26 cellular contexts compared by ENCODE assay signal in the genomic region with DNA sequence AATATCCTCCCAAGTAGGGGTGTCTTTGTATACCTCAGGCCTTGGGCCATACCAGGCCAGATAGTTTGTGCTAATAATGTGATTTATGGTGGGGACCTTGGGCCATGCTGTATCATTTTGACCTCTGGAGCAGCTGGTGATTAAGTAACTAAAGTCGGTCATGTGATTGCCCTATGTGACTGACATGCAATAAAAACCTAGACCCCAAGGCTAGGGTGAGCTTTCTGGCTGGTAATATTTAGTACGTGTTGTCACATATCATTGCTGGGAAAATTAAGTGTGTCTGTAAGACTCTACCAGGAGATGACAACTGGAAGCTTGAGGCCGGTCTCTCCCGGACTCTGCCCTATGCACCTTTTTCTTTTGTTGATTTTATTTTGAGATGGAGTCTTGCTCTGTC. TPM values are rescaled to one million over a fixed set of nuclear protein-coding genes. Genes with fewer than 3 reads are reported as not detected.
A peak's percentile ranks its signal among the peaks of the same experiment; 100 is the strongest.
DNase-seq lines count a peak whose midpoint lies in the region; ATAC-seq, FAIRE-seq and TF ChIP-seq lines count a peak whose summit lies in the region.
"Had no signal": no experiment of that assay in that cellular context is flagged by ENCODE, and none has a peak within 500 bp of the region (broad histone marks: within the 10 kb centered on the region; RNA-seq: fewer than 3 reads in every experiment).

No MANE protein-coding gene starts in this region.

- ATAC-seq in HepG2: no peak
- no peak for ATAC-seq in GM21367 (IDR thresholded peaks at IDR 0.05; ENCODE audit: unreplicated experiment)
- ATAC-seq in HG02970 (IDR thresholded peaks at IDR 0.05; ENCODE audit: low FRiP score, unreplicated experiment): no peak
- ATAC-seq: CD8-positive, alpha-beta T cell; Panc1 had no signal

- H3K79me2 ChIP-seq in HepG2 (ENCODE audit: insufficient read depth, low read length): no peaks in the 10 kb centered on the region

- H3K9ac ChIP-seq in liver (ENCODE audit: low read depth in 1 of 2, low read length in 2 of 2): peak overlapping the region; percentile 93 to 97
- H3K9ac ChIP-seq in HepG2 (ENCODE audit: insufficient read depth, low read depth, low read length): no peak overlapping the region
- H3K9ac ChIP-seq in kidney (ENCODE audit: low read length in 2 of 2): no peak overlapping the region
- H3K9ac ChIP-seq in skeletal muscle tissue (ENCODE audit: low read depth in 1 of 3, low read length in 3 of 3): peak overlapping the region in 2 of 3 donors; percentile 67 to 89
- H3K9ac ChIP-seq: BLaER1, GM23248 had no signal

- WGBS in liver: 36% methylated on average over 4 of the region's 4 CpGs
- 86% methylated on average over 4 of the region's 4 CpGs for WGBS in HepG2 (ENCODE audit: low lambda C conversion rate)

- DNase-seq in NCI-H82 (lab: John Stamatoyannopoulos, UW) (peak; percentile 2), NCI-H82 treated with DMSO at 0.1 percent for 48 hours (lab: John Stamatoyannopoulos, UW; ENCODE audit: unreplicated experiment) (no peak), HepG2 (ENCODE audit: low spot score) (no peak), kidney (no peak)
- DNase-seq: ACHN; CD8-positive, alpha-beta T cell; DND-41; GM23248; MG63; NCI-H1048; NCI-H1436; NCI-H187 treated with DMSO at 0.1 percent for 48 hours; NCI-H2107; NCI-H2227 treated with DMSO at 0.1 percent for 48 hours; NCI-H510A; NK-92 treated with Interleukin-12 subunit alpha and Interleukin-12 subunit beta, amount 100 ng/mL, for 24 hours; SJCRH30 had no signal

- H3K4me3 ChIP-seq in liver (ENCODE audit: low read depth in 1 of 3, low read length in 3 of 3) (peak overlapping the region; percentile 66 to 76 (median 71)), HepG2 (replicated peaks in 1 of 3; ENCODE audit: insufficient read depth in 1 of 3, low read depth in 2 of 3, low read length in 3 of 3) (no peak overlapping the region), kidney (ENCODE audit: low read length in 2 of 2) (no peak overlapping the region), skeletal muscle tissue (ENCODE audit: low read length in 3 of 3) (peak overlapping the region in 2 of 3 donors; percentile 51 to 73)
- H3K4me3 ChIP-seq: BLaER1, GM23248, HAP-1, MG63, SJCRH30 had no signal

- no peak for TF ChIP-seq POLR2A in HepG2 (IDR thresholded peaks at IDR 0.05; ENCODE audit: insufficient read depth in 1 of 2, low read depth in 2 of 2, low read length in 2 of 2)

- intact Hi-C loops in HepG2 (cut with micrococcal nuclease; ENCODE audit: unreplicated experiment): no loop called here
- intact Hi-C loops in kidney (cut with DNase I): no loop called here

- H3K4me2 ChIP-seq in HepG2 (ENCODE audit: low read depth, low read length): no peak overlapping the region
- H3K4me2 ChIP-seq: BLaER1 had no signal

- peak overlapping the region; percentile 91 to 93 for H3K27ac ChIP-seq in liver (ENCODE audit: low read depth in 1 of 2, low read length in 2 of 2)
- no peak overlapping the region for H3K27ac ChIP-seq in HepG2 (ENCODE audit: extremely low read length, insufficient read depth, low read length)
- H3K27ac ChIP-seq in kidney (ENCODE audit: low read depth in 2 of 2, low read length in 2 of 2): peak overlapping the region; percentile 11 to 13
- H3K27ac ChIP-seq in skeletal muscle tissue (ENCODE audit: low read depth, low read length): peak overlapping the region; percentile 90
- H3K27ac ChIP-seq: 22Rv1, BLaER1, GM23248, SJCRH30 had no signal

- TF ChIP-seq EP300 in HepG2 (IDR thresholded peaks at IDR 0.05; ENCODE audit: low read depth in 2 of 2, low read length in 2 of 2) (no peak), HepG2 (CRISPR knock-in tag; IDR thresholded peaks at IDR 0.05; ENCODE audit: borderline replicate concordance) (no peak)

- TF ChIP-seq RAD21 in liver (IDR thresholded peaks at IDR 0.05): peak in 1 of 2 donors; percentile 43
- TF ChIP-seq RAD21 in HepG2 (CRISPR knock-in tag; IDR thresholded peaks at IDR 0.05): no peak

- TF ChIP-seq CTCF in liver (IDR thresholded peaks at IDR 0.05; ENCODE audit: low read depth, low read length, missing input control): no peak
- no peak for TF ChIP-seq CTCF in HepG2 (CRISPR knock-in tag; IDR thresholded peaks at IDR 0.05)
- no peak for TF ChIP-seq CTCF in kidney (IDR thresholded peaks at IDR 0.05; ENCODE audit: borderline replicate concordance, extremely low read depth, insufficient read depth)

- no TSS peak for BruUV-seq in HepG2 (replicated peaks; lab: Mats Ljungman, UMichigan)

- no peak overlapping the region for H2AFZ ChIP-seq in HepG2 (ENCODE audit: low read length)
- H2AFZ ChIP-seq: GM23248 had no signal

- H4K20me1 ChIP-seq in HepG2 (ENCODE audit: insufficient read depth, low read length): no peaks in the 10 kb centered on the region
- H4K20me1 ChIP-seq: BLaER1 had no signal

- H3K9me3 ChIP-seq in liver (ENCODE audit: control insufficient read depth in 4 of 4, low read length in 3 of 4) (no peaks in the 10 kb centered on the region), HepG2 (ENCODE audit: low read length) (no peaks in the 10 kb centered on the region), kidney (ENCODE audit: control insufficient read depth in 1 of 2, low read length in 2 of 2) (no peaks in the 10 kb centered on the region), skeletal muscle tissue (ENCODE audit: control insufficient read depth in 3 of 3, low read length in 3 of 3) (no peaks in the 10 kb centered on the region)
- H3K9me3 ChIP-seq: BLaER1, HAP-1, MG63, SJCRH30 had no signal

- CTCF ChIA-PET in HepG2 (lab: Yijun Ruan, JAX; ENCODE audit: low intra/inter-chr PET ratio, low total read pairs): no interaction called here

- H3K36me3 ChIP-seq in liver (ENCODE audit: control insufficient read depth in 4 of 4, insufficient read depth in 3 of 4, low read depth in 1 of 4, low read length in 3 of 4) (no peaks in the 10 kb centered on the region), HepG2 (replicated peaks in 1 of 2; ENCODE audit: control insufficient read depth in 1 of 2, insufficient read depth in 2 of 2, low read length in 2 of 2) (peaks cover 1 to 10% of the 10 kb centered on the region in 2 experiments; a peak in 2 of 5 replicates), kidney (ENCODE audit: control insufficient read depth in 1 of 2, insufficient read depth in 2 of 2, low read length in 2 of 2) (no peaks in the 10 kb centered on the region), skeletal muscle tissue (ENCODE audit: control insufficient read depth in 3 of 3, insufficient read depth in 3 of 3, low read length in 3 of 3) (peaks cover 2 to 5% (median 3%) of the 10 kb centered on the region in 3 donors)
- H3K36me3 ChIP-seq: MG63, SJCRH30 had no signal

- no peak for FAIRE-seq in HepG2 (lab: Jason Lieb, UNC)
- no peak for FAIRE-seq in kidney (lab: Jason Lieb, UNC)
- FAIRE-seq: GM12891 had no signal

- POLR2A ChIA-PET in HepG2 (lab: Yijun Ruan, JAX): interaction anchor here (0.8 kb wide), 1 partner anchor 41 kb away, joined by 3 read pairs; the partner anchor contains the start of genes HPS4 and SRRD

- H3K4me1 ChIP-seq in liver (ENCODE audit: control insufficient read depth in 4 of 4, insufficient read depth in 4 of 4, low read length in 3 of 4) (peaks cover 2 to 24% (median 5%) of the 10 kb centered on the region in 4 donors), HepG2 (ENCODE audit: insufficient read depth, low read length) (no peaks in the 10 kb centered on the region), kidney (ENCODE audit: control insufficient read depth in 1 of 2, insufficient read depth in 1 of 2, low read depth in 1 of 2, low read length in 2 of 2) (peaks cover 0 to 5% of the 10 kb centered on the region in 2 donors), skeletal muscle tissue (ENCODE audit: control insufficient read depth in 3 of 3, insufficient read depth in 3 of 3, low read length in 3 of 3) (peaks cover 20 to 47% (median 33%) of the 10 kb centered on the region in 3 donors)

- in situ Hi-C loops in HepG2 (cut with HindIII; ENCODE audit: extremely low pct_ligation_motif_present, low pct_unique_long_range_greater_than_20kb): no loop called here

- H3K27me3 ChIP-seq in liver (ENCODE audit: control insufficient read depth in 4 of 4, insufficient read depth in 4 of 4, low read length in 3 of 4) (no peaks in the 10 kb centered on the region), HepG2 (ENCODE audit: control insufficient read depth in 1 of 2, insufficient read depth in 2 of 2, low read length in 2 of 2) (no peaks in the 10 kb centered on the region), skeletal muscle tissue (ENCODE audit: control insufficient read depth in 3 of 3, insufficient read depth in 3 of 3, low read length in 3 of 3) (no peaks in the 10 kb centered on the region)
- H3K27me3 ChIP-seq: BLaER1, MG63, SJCRH30 had no signal

RNA-seq across cellular contexts. Expression of gene TFIP11, which starts 12.6 kb away (rescaled TPM):
- total RNA-seq in liver (10 to 100 TPM; 27.8 to 31.7 TPM), HepG2 (2016; rRNA removed; fragmentation: Illumina TruSeq; extraction: Trizol) (20.8 and 22.8 TPM in 2 replicates), kidney (34.2 TPM), skeletal muscle tissue (30.3 TPM)
- polyA plus RNA-seq in liver (10 to 100 TPM; 14.3 to 21.3 TPM), HepG2 (2011; rRNA removed) (15.4 and 18.4 TPM in 2 replicates), kidney (ENCODE audit: insufficient read depth, low read depth, low replicate concordance) (26.7 TPM)
- total RNA-seq in HepG2 (2016; cell fraction: cytosol; rRNA removed; fragmentation: Illumina TruSeq; extraction: Trizol; ENCODE audit: low read depth): 2.5 and 2.8 TPM in 2 replicates
- 20.2 and 22.6 TPM in 2 replicates for total RNA-seq in HepG2 (2016; cell fraction: insoluble cytoplasmic fraction; rRNA removed; fragmentation: Illumina TruSeq; extraction: Trizol)
- total RNA-seq in HepG2 (2016; cell fraction: membrane; rRNA removed; fragmentation: Illumina TruSeq; extraction: Trizol): 4.9 and 5.7 TPM in 2 replicates
- total RNA-seq in HepG2 (2016; cell fraction: nucleus; rRNA removed; fragmentation: Illumina TruSeq; extraction: Trizol): 17.0 and 24.6 TPM in 2 replicates
- polyA plus RNA-seq in HepG2 (2011; cell fraction: cytosol; rRNA removed): 11.9 and 14.9 TPM in 2 replicates
- polyA plus RNA-seq in HepG2 (2011; cell fraction: nucleus; rRNA removed): 19.7 and 24.6 TPM in 2 replicates
- polyA plus RNA-seq in HepG2 (2012): 11.8 and 16.2 TPM in 2 replicates
- 0.94 and 1.1 TPM in 2 replicates for polyA plus RNA-seq in HepG2 (2016; cell fraction: cytosol; fragmentation: Illumina TruSeq; extraction: Trizol; ENCODE audit: low read depth)
- 16.1 and 16.3 TPM in 2 replicates for polyA plus RNA-seq in HepG2 (2016; cell fraction: insoluble cytoplasmic fraction; fragmentation: Illumina TruSeq; extraction: Trizol; ENCODE audit: low read depth)
- polyA plus RNA-seq in HepG2 (2016; cell fraction: membrane; fragmentation: Illumina TruSeq; extraction: Trizol; ENCODE audit: low read depth): 1.7 and 2.2 TPM in 2 replicates
- 22.2 and 27.8 TPM in 2 replicates for polyA plus RNA-seq in HepG2 (2016; cell fraction: nucleus; fragmentation: Illumina TruSeq; extraction: Trizol; ENCODE audit: insufficient read depth, low read depth)
- polyA minus RNA-seq in HepG2 (2011; rRNA and poly(A)+ RNA removed; ENCODE audit: low replicate concordance): 32.9 and 35.2 TPM in 2 replicates
- polyA minus RNA-seq in HepG2 (2011; cell fraction: cytosol; rRNA and poly(A)+ RNA removed): 11.9 and 15.1 TPM in 2 replicates
- polyA minus RNA-seq in HepG2 (2011; cell fraction: nucleus; rRNA and poly(A)+ RNA removed): 30.3 and 31.2 TPM in 2 replicates

RNA-seq across cellular contexts. Expression of gene SRRD, which starts 41.2 kb away (rescaled TPM):
- 10 to 100 TPM; 15.1 to 18.6 TPM for total RNA-seq in liver
- 10 to 100 TPM in 1 of 2 donors, 1 to 10 TPM in 1; 8.7 to 12.2 TPM for polyA plus RNA-seq in liver
- 36.6 and 56.5 TPM in 2 replicates for total RNA-seq in HepG2 (2016; rRNA removed; fragmentation: Illumina TruSeq; extraction: Trizol)
- total RNA-seq in HepG2 (2016; cell fraction: cytosol; rRNA removed; fragmentation: Illumina TruSeq; extraction: Trizol; ENCODE audit: low read depth): 17.9 and 19.5 TPM in 2 replicates
- total RNA-seq in HepG2 (2016; cell fraction: insoluble cytoplasmic fraction; rRNA removed; fragmentation: Illumina TruSeq; extraction: Trizol): 32.5 and 46.6 TPM in 2 replicates
- total RNA-seq in HepG2 (2016; cell fraction: membrane; rRNA removed; fragmentation: Illumina TruSeq; extraction: Trizol): 41.5 and 47.4 TPM in 2 replicates
- total RNA-seq in HepG2 (2016; cell fraction: nucleus; rRNA removed; fragmentation: Illumina TruSeq; extraction: Trizol): 15.6 and 20.0 TPM in 2 replicates
- polyA plus RNA-seq in HepG2 (2011; rRNA removed): 21.8 and 22.8 TPM in 2 replicates
- polyA plus RNA-seq in HepG2 (2011; cell fraction: cytosol; rRNA removed): 14.2 and 19.3 TPM in 2 replicates
- 6.5 and 12.7 TPM in 2 replicates for polyA plus RNA-seq in HepG2 (2011; cell fraction: nucleus; rRNA removed)
- 16.5 and 18.1 TPM in 2 replicates for polyA plus RNA-seq in HepG2 (2012)
- 38.8 and 45.5 TPM in 2 replicates for polyA plus RNA-seq in HepG2 (2016; cell fraction: cytosol; fragmentation: Illumina TruSeq; extraction: Trizol; ENCODE audit: low read depth)
- 54.6 and 54.9 TPM in 2 replicates for polyA plus RNA-seq in HepG2 (2016; cell fraction: insoluble cytoplasmic fraction; fragmentation: Illumina TruSeq; extraction: Trizol; ENCODE audit: low read depth)
- 41.2 and 47.5 TPM in 2 replicates for polyA plus RNA-seq in HepG2 (2016; cell fraction: membrane; fragmentation: Illumina TruSeq; extraction: Trizol; ENCODE audit: low read depth)
- 23.9 and 26.3 TPM in 2 replicates for polyA plus RNA-seq in HepG2 (2016; cell fraction: nucleus; fragmentation: Illumina TruSeq; extraction: Trizol; ENCODE audit: insufficient read depth, low read depth)
- 13.6 and 15.2 TPM in 2 replicates for polyA minus RNA-seq in HepG2 (2011; rRNA and poly(A)+ RNA removed; ENCODE audit: low replicate concordance)
- polyA minus RNA-seq in HepG2 (2011; cell fraction: cytosol; rRNA and poly(A)+ RNA removed): 8.6 and 10.8 TPM in 2 replicates
- 14.0 and 18.3 TPM in 2 replicates for polyA minus RNA-seq in HepG2 (2011; cell fraction: nucleus; rRNA and poly(A)+ RNA removed)
- total RNA-seq in kidney: 22.8 TPM
- polyA plus RNA-seq in kidney (ENCODE audit: insufficient read depth, low read depth, low replicate concordance): 20.3 TPM
- 8.9 TPM for total RNA-seq in skeletal muscle tissue

RNA-seq across cellular contexts. Expression of gene HPS4, which starts 41.3 kb away (rescaled TPM):
- total RNA-seq in liver (10 to 100 TPM; 13.6 to 26.2 TPM), HepG2 (2016; rRNA removed; fragmentation: Illumina TruSeq; extraction: Trizol) (29.7 and 34.0 TPM in 2 replicates), kidney (35.5 TPM), skeletal muscle tissue (20.9 TPM)
- polyA plus RNA-seq in liver (10 to 100 TPM in 1 of 2 donors, 1 to 10 TPM in 1; 5.4 to 11.6 TPM), HepG2 (2011; rRNA removed) (27.4 and 28.0 TPM in 2 replicates), kidney (ENCODE audit: insufficient read depth, low read depth, low replicate concordance) (11.9 TPM)
- total RNA-seq in HepG2 (2016; cell fraction: cytosol; rRNA removed; fragmentation: Illumina TruSeq; extraction: Trizol; ENCODE audit: low read depth): 6.1 and 12.7 TPM in 2 replicates
- 28.2 and 33.4 TPM in 2 replicates for total RNA-seq in HepG2 (2016; cell fraction: insoluble cytoplasmic fraction; rRNA removed; fragmentation: Illumina TruSeq; extraction: Trizol)
- total RNA-seq in HepG2 (2016; cell fraction: membrane; rRNA removed; fragmentation: Illumina TruSeq; extraction: Trizol): 12.8 and 13.4 TPM in 2 replicates
- 47.5 and 51.3 TPM in 2 replicates for total RNA-seq in HepG2 (2016; cell fraction: nucleus; rRNA removed; fragmentation: Illumina TruSeq; extraction: Trizol)
- polyA plus RNA-seq in HepG2 (2011; cell fraction: cytosol; rRNA removed): 14.0 and 16.9 TPM in 2 replicates
- 114 and 121 TPM in 2 replicates for polyA plus RNA-seq in HepG2 (2011; cell fraction: nucleus; rRNA removed)
- 20.2 and 21.3 TPM in 2 replicates for polyA plus RNA-seq in HepG2 (2012)
- 2.0 TPM in 2 replicates for polyA plus RNA-seq in HepG2 (2016; cell fraction: cytosol; fragmentation: Illumina TruSeq; extraction: Trizol; ENCODE audit: low read depth)
- 14.9 and 19.8 TPM in 2 replicates for polyA plus RNA-seq in HepG2 (2016; cell fraction: insoluble cytoplasmic fraction; fragmentation: Illumina TruSeq; extraction: Trizol; ENCODE audit: low read depth)
- polyA plus RNA-seq in HepG2 (2016; cell fraction: membrane; fragmentation: Illumina TruSeq; extraction: Trizol; ENCODE audit: low read depth): 4.4 and 5.3 TPM in 2 replicates
- 67.8 and 71.6 TPM in 2 replicates for polyA plus RNA-seq in HepG2 (2016; cell fraction: nucleus; fragmentation: Illumina TruSeq; extraction: Trizol; ENCODE audit: insufficient read depth, low read depth)
- polyA minus RNA-seq in HepG2 (2011; rRNA and poly(A)+ RNA removed; ENCODE audit: low replicate concordance): 18.5 and 40.6 TPM in 2 replicates
- 9.3 and 10.6 TPM in 2 replicates for polyA minus RNA-seq in HepG2 (2011; cell fraction: cytosol; rRNA and poly(A)+ RNA removed)
- polyA minus RNA-seq in HepG2 (2011; cell fraction: nucleus; rRNA and poly(A)+ RNA removed): 61.7 and 71.9 TPM in 2 replicates

Comparison
In these comparisons a context has a peak if more than half of its experiments do, and no peak if none do; other contexts are left out.
1. H3K4me3 ChIP-seq: peak in liver (3 of 3) and skeletal muscle tissue (2 of 3); none in HepG2 (0 of 3) and kidney (0 of 2).
2. H3K9ac ChIP-seq: peak in liver (2 of 2) and skeletal muscle tissue (2 of 3); none in HepG2 (single experiment) and kidney (0 of 2).